In the genomic region with DNA sequence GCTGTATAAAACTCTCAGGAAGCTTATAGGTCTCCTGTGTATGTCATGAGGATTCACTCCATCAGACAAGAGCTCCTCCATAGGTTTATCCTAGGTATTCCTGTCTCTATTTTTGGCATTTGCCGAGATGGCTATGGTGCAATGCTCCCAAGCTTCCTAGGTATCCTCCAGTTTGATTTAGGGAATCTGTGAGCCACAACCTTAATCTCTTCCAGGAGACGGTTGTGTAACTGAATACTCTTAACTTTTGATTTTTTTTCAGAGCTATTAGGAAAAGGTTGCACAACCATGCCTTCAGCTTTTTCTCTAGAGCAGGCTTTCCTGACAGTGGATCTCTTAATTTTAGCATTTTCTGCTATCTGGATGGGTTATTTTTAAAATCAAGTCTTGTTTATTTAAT, we compare ENCODE assay signal across 26 cellular contexts.
"Had no signal": no experiment of that assay in that cellular context is flagged by ENCODE, and none has a peak within 500 bp of the region (broad histone marks: within the 10 kb centered on the region; RNA-seq: fewer than 3 reads in every experiment).

No MANE protein-coding gene starts in this region.

- ATAC-seq: effector memory CD8-positive, alpha-beta T cell; esophagus mucosa; gastrocnemius medialis; heart left ventricle; left colon; left lobe of liver; left ventricle myocardium superior; lower lobe of right lung; mucosa of descending colon had no signal

- H3K27ac ChIP-seq: colonic mucosa, epithelial cell of prostate, esophagus squamous epithelium, gastrocnemius medialis, heart left ventricle, hepatocyte, lower lobe of right lung had no signal

- H3K4me1 ChIP-seq: colonic mucosa, esophagus squamous epithelium, gastrocnemius medialis, heart left ventricle, lower lobe of right lung had no signal

- H2AFZ ChIP-seq: hepatocyte had no signal

- H3K36me3 ChIP-seq: colonic mucosa, esophagus squamous epithelium, gastrocnemius medialis, heart left ventricle, lower lobe of right lung had no signal

- H3K9me3 ChIP-seq: colonic mucosa, esophagus squamous epithelium, gastrocnemius medialis, lower lobe of right lung had no signal

- H3K4me3 ChIP-seq: colonic mucosa, esophagus squamous epithelium, gastrocnemius medialis, heart left ventricle, hepatocyte, lower lobe of right lung, mucosa of descending colon had no signal

- H3K27me3 ChIP-seq: colonic mucosa, gastrocnemius medialis, heart left ventricle, hepatocyte had no signal

- H3K4me2 ChIP-seq: hepatocyte had no signal

- H3K79me2 ChIP-seq: hepatocyte had no signal

- DNase-seq: colonic mucosa; cortex of kidney; effector CD8-positive, alpha-beta T cell; effector memory CD8-positive, alpha-beta T cell; endodermal cell; erythroblast; esophagus squamous epithelium; foreskin fibroblast; foreskin melanocyte; gastrocnemius medialis; heart left ventricle; hypothalamus; immature natural killer cell; islet precursor cell; kidney; kidney glomerular epithelial cell; left colon; left ventricle myocardium superior; lower lobe of right lung; mesenchymal stem cell; mucosa of descending colon; naive B cell had no signal
